In genomic region chr7:142384508-142384922, GRCh38 we compare ENCODE assay signal across 1 cellular context.
TF ChIP-seq lines count a peak whose summit lies in the region.

No MANE protein-coding gene starts in this region.

TF ChIP-seq in HepG2, 621 proteins besides CTCF, POLR2A, EP300 and RAD21 (continued from another document):
- TF ChIP-seq, protein P1, sequence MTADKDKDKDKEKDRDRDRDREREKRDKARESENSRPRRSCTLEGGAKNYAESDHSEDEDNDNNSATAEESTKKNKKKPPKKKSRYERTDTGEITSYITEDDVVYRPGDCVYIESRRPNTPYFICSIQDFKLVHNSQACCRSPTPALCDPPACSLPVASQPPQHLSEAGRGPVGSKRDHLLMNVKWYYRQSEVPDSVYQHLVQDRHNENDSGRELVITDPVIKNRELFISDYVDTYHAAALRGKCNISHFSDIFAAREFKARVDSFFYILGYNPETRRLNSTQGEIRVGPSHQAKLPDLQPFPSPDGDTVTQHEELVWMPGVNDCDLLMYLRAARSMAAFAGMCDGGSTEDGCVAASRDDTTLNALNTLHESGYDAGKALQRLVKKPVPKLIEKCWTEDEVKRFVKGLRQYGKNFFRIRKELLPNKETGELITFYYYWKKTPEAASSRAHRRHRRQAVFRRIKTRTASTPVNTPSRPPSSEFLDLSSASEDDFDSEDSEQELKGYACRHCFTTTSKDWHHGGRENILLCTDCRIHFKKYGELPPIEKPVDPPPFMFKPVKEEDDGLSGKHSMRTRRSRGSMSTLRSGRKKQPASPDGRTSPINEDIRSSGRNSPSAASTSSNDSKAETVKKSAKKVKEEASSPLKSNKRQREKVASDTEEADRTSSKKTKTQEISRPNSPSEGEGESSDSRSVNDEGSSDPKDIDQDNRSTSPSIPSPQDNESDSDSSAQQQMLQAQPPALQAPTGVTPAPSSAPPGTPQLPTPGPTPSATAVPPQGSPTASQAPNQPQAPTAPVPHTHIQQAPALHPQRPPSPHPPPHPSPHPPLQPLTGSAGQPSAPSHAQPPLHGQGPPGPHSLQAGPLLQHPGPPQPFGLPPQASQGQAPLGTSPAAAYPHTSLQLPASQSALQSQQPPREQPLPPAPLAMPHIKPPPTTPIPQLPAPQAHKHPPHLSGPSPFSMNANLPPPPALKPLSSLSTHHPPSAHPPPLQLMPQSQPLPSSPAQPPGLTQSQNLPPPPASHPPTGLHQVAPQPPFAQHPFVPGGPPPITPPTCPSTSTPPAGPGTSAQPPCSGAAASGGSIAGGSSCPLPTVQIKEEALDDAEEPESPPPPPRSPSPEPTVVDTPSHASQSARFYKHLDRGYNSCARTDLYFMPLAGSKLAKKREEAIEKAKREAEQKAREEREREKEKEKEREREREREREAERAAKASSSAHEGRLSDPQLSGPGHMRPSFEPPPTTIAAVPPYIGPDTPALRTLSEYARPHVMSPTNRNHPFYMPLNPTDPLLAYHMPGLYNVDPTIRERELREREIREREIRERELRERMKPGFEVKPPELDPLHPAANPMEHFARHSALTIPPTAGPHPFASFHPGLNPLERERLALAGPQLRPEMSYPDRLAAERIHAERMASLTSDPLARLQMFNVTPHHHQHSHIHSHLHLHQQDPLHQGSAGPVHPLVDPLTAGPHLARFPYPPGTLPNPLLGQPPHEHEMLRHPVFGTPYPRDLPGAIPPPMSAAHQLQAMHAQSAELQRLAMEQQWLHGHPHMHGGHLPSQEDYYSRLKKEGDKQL (CRISPR knock-in tag; IDR thresholded peaks at IDR 0.05; ENCODE audit: low read depth), result no peak
- TF ChIP-seq MBD4 (IDR thresholded peaks at IDR 0.05; ENCODE audit: borderline replicate concordance, low read length), result no peak
- no peak for TF ChIP-seq PTBP1 (IDR thresholded peaks at IDR 0.05; ENCODE audit: low read depth, low read length, poor library complexity, severe bottlenecking)
- no peak for TF ChIP-seq SOX13 (IDR thresholded peaks at IDR 0.05)
- no peak for TF ChIP-seq SOX13 (CRISPR knock-in tag; conservative IDR thresholded peaks at IDR 0.05 in 1 of 2, IDR thresholded peaks at IDR 0.05 in 1 of 2)
- TF ChIP-seq ZNF207 (IDR thresholded peaks at IDR 0.05; ENCODE audit: borderline replicate concordance), result no peak
- TF ChIP-seq NR1H2 (CRISPR knock-in tag; IDR thresholded peaks at IDR 0.05; ENCODE audit: borderline replicate concordance, low read depth), result no peak
- TF ChIP-seq NFRKB (IDR thresholded peaks at IDR 0.05), result no peak
- TF ChIP-seq SNAPC2 (CRISPR knock-in tag; IDR thresholded peaks at IDR 0.05), result no peak
- no peak for TF ChIP-seq NFATC3 (CRISPR knock-in tag; IDR thresholded peaks at IDR 0.05)
- TF ChIP-seq ZNF564 (CRISPR knock-in tag; IDR thresholded peaks at IDR 0.05), result no peak
- TF ChIP-seq BRD4 (CRISPR knock-in tag; IDR thresholded peaks at IDR 0.05), result no peak
- TF ChIP-seq, protein P2, sequence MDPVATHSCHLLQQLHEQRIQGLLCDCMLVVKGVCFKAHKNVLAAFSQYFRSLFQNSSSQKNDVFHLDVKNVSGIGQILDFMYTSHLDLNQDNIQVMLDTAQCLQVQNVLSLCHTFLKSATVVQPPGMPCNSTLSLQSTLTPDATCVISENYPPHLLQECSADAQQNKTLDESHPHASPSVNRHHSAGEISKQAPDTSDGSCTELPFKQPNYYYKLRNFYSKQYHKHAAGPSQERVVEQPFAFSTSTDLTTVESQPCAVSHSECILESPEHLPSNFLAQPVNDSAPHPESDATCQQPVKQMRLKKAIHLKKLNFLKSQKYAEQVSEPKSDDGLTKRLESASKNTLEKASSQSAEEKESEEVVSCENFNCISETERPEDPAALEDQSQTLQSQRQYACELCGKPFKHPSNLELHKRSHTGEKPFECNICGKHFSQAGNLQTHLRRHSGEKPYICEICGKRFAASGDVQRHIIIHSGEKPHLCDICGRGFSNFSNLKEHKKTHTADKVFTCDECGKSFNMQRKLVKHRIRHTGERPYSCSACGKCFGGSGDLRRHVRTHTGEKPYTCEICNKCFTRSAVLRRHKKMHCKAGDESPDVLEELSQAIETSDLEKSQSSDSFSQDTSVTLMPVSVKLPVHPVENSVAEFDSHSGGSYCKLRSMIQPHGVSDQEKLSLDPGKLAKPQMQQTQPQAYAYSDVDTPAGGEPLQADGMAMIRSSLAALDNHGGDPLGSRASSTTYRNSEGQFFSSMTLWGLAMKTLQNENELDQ (CRISPR knock-in tag; IDR thresholded peaks at IDR 0.05; ENCODE audit: borderline replicate concordance), result no peak
- TF ChIP-seq MTF2 (CRISPR knock-in tag; IDR thresholded peaks at IDR 0.05; ENCODE audit: borderline replicate concordance), result no peak
